ENCODE assay signal across 21 cellular contexts in genomic region chr6:20652691-20653479, GRCh38.
A peak's percentile ranks its signal among the peaks of the same experiment; 100 is the strongest.
DNase-seq lines count a peak whose midpoint lies in the region; ATAC-seq, FAIRE-seq and TF ChIP-seq lines count a peak whose summit lies in the region.
"Had no signal": no experiment of that assay in that cellular context is flagged by ENCODE, and none has a peak within 500 bp of the region (broad histone marks: within the 10 kb centered on the region; RNA-seq: fewer than 3 reads in every experiment).

No MANE protein-coding gene starts in this region.

- DNase-seq in GM18507 (ENCODE audit: extremely low spot score, insufficient read length, low read depth) (no peak), fibroblast of pulmonary artery (ENCODE audit: low read depth) (peak; percentile 75), progenitor cell of endocrine pancreas (ENCODE audit: low spot score, unreplicated experiment) (no peak), GM19238 (ENCODE audit: insufficient read length, low spot score) (no peak), H4 (ENCODE audit: low spot score) (no peak), WERI-Rb-1 (no peak)
- DNase-seq: activated CD4-positive, alpha-beta T cell treated with anti-CD3 and anti-CD28 coated beads for 48 hours; activated T-cell treated with anti-CD3 and anti-CD28 coated beads, Interleukin-2, amount 50 U/mL, for 24 hours; Karpas-422; left colon; naive B cell; NCI-H1694; NCI-H524; T-helper 1 cell had no signal

- FAIRE-seq in GM18507 (lab: Jason Lieb, UNC), result peak; percentile 57

- peaks cover 22% of the 10 kb centered on the region for H3K36me3 Mint-ChIP-seq in progenitor cell of endocrine pancreas (ENCODE audit: insufficient read depth)

- TF ChIP-seq CTCF in fibroblast of pulmonary artery (IDR thresholded peaks at IDR 0.05; ENCODE audit: low read length, missing control alignments), result peak; percentile 3
- TF ChIP-seq CTCF in progenitor cell of endocrine pancreas (IDR thresholded peaks at IDR 0.05; ENCODE audit: unreplicated experiment), result no peak
- TF ChIP-seq CTCF in WERI-Rb-1 (IDR thresholded peaks at IDR 0.05; ENCODE audit: low read depth, low read length), result no peak

- peaks cover 4% of the 10 kb centered on the region for H3K9me3 ChIP-seq in WERI-Rb-1 (ENCODE audit: severe bottlenecking)
- H3K9me3 ChIP-seq: right atrium auricular region had no signal

- H3K4me3 Mint-ChIP-seq in progenitor cell of endocrine pancreas (ENCODE audit: low read depth), result no peak overlapping the region
- H3K4me3 Mint-ChIP-seq: activated T-cell treated with anti-CD3 and anti-CD28 coated beads, Interleukin-2, amount 50 U/mL, for 24 hours; dendritic cell treated with granulocyte-macrophage colony-stimulating factor and Interleukin-4, amounts not matched to agents 40 ng/mL and 50 ng/mL, for 4 days; stimulated activated memory B cell treated with anti-CD40 and anti-IgM and Interleukin-4, amounts not matched to agents 10 μg/mL and 1 μg/mL and 100 μg/mL, for 72 hours had no signal

- H3K27ac ChIP-seq in WERI-Rb-1, result no peak overlapping the region
- H3K27ac ChIP-seq: C4-2B, right atrium auricular region had no signal

- H3K27me3 ChIP-seq in WERI-Rb-1 (ENCODE audit: insufficient read depth, low read depth, severe bottlenecking), result no peaks in the 10 kb centered on the region
- H3K27me3 ChIP-seq: right atrium auricular region had no signal

- ATAC-seq in SK-N-SH treated with all-trans-retinoic acid at 6 μM for 48 hours (peak; percentile 89), HG02642 (IDR thresholded peaks at IDR 0.05; ENCODE audit: poor library complexity, unreplicated experiment) (no peak)
- ATAC-seq: left colon; Panc1; stimulated activated memory B cell treated with anti-CD40 and anti-IgM and Interleukin-4, amounts not matched to agents 10 μg/mL and 1 μg/mL and 100 μg/mL, for 72 hours had no signal

- H3K27ac Mint-ChIP-seq in progenitor cell of endocrine pancreas, result peak overlapping the region; percentile 44
- H3K27ac Mint-ChIP-seq: activated T-cell treated with anti-CD3 and anti-CD28 coated beads, Interleukin-2, amount 50 U/mL, for 24 hours; dendritic cell treated with granulocyte-macrophage colony-stimulating factor and Interleukin-4, amounts not matched to agents 40 ng/mL and 50 ng/mL, for 4 days; stimulated activated memory B cell treated with anti-CD40 and anti-IgM and Interleukin-4, amounts not matched to agents 10 μg/mL and 1 μg/mL and 100 μg/mL, for 72 hours had no signal

- peaks cover 3% of the 10 kb centered on the region for H3K9me3 Mint-ChIP-seq in progenitor cell of endocrine pancreas (ENCODE audit: low read depth)
- H3K9me3 Mint-ChIP-seq: activated T-cell treated with anti-CD3 and anti-CD28 coated beads, Interleukin-2, amount 50 U/mL, for 24 hours; dendritic cell treated with granulocyte-macrophage colony-stimulating factor and Interleukin-4, amounts not matched to agents 40 ng/mL and 50 ng/mL, for 4 days had no signal

- no peaks in the 10 kb centered on the region for H3K27me3 Mint-ChIP-seq in progenitor cell of endocrine pancreas
- H3K27me3 Mint-ChIP-seq: activated T-cell treated with anti-CD3 and anti-CD28 coated beads, Interleukin-2, amount 50 U/mL, for 24 hours; dendritic cell treated with granulocyte-macrophage colony-stimulating factor and Interleukin-4, amounts not matched to agents 40 ng/mL and 50 ng/mL, for 4 days; naive B cell; stimulated activated memory B cell treated with anti-CD40 and anti-IgM and Interleukin-4, amounts not matched to agents 10 μg/mL and 1 μg/mL and 100 μg/mL, for 72 hours had no signal

- H3K4me1 Mint-ChIP-seq in progenitor cell of endocrine pancreas (ENCODE audit: low read depth), result peaks cover 22% of the 10 kb centered on the region

- H3K4me3 ChIP-seq in fibroblast of pulmonary artery (replicated peaks; ENCODE audit: low read depth, low read length) (no peak overlapping the region), WERI-Rb-1 (ENCODE audit: low read depth, low read length) (no peak overlapping the region)
- H3K4me3 ChIP-seq: right atrium auricular region had no signal

- H3K36me3 ChIP-seq in WERI-Rb-1, result peaks cover 14% of the 10 kb centered on the region
- H3K36me3 ChIP-seq: right atrium auricular region had no signal

TF ChIP-seq in SK-N-SH treated with all-trans-retinoic acid at 6 μM for 48 hours, 23 proteins besides CTCF, POLR2A, EP300 and RAD21:
- TF ChIP-seq TOX (CRISPR knock-in tag; IDR thresholded peaks at IDR 0.05; ENCODE audit: borderline replicate concordance), result 0 out of 2 replicates have a peak, but pooled peaks have one; percentile 20
- TF ChIP-seq TCF4 (CRISPR knock-in tag; IDR thresholded peaks at IDR 0.05; ENCODE audit: borderline replicate concordance), result no peak
- TF ChIP-seq ISL1 (CRISPR knock-in tag; IDR thresholded peaks at IDR 0.05), result 0 out of 2 replicates have a peak, but pooled peaks have one; percentile 39
